ENCODE assay signal across 1 cellular context in genomic region chr10:119061926-119062325, GRCh38.
TF ChIP-seq lines count a peak whose summit lies in the region.

No MANE protein-coding gene starts in this region.

TF ChIP-seq in GM12878, 131 proteins besides CTCF, POLR2A, EP300 and RAD21:
- TF ChIP-seq, protein P1, sequence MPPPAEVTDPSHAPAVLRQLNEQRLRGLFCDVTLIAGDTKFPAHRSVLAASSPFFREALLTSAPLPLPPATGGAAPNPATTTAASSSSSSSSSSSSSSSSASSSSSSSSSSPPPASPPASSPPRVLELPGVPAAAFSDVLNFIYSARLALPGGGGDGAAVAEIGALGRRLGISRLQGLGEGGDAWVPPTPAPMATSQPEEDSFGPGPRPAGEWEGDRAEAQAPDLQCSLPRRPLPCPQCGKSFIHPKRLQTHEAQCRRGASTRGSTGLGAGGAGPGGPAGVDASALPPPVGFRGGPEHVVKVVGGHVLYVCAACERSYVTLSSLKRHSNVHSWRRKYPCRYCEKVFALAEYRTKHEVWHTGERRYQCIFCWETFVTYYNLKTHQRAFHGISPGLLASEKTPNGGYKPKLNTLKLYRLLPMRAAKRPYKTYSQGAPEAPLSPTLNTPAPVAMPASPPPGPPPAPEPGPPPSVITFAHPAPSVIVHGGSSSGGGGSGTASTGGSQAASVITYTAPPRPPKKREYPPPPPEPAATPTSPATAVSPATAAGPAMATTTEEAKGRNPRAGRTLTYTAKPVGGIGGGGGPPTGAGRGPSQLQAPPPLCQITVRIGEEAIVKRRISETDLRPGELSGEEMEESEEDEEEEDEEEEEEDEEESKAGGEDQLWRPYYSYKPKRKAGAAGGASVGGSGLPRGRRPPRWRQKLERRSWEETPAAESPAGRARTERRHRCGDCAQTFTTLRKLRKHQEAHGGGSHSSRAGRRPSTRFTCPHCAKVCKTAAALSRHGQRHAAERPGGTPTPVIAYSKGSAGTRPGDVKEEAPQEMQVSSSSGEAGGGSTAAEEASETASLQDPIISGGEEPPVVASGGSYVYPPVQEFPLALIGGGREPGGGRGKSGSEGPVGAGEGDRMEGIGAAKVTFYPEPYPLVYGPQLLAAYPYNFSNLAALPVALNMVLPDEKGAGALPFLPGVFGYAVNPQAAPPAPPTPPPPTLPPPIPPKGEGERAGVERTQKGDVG (CRISPR knock-in tag; IDR thresholded peaks at IDR 0.05) = no peak
- TF ChIP-seq, protein P2, sequence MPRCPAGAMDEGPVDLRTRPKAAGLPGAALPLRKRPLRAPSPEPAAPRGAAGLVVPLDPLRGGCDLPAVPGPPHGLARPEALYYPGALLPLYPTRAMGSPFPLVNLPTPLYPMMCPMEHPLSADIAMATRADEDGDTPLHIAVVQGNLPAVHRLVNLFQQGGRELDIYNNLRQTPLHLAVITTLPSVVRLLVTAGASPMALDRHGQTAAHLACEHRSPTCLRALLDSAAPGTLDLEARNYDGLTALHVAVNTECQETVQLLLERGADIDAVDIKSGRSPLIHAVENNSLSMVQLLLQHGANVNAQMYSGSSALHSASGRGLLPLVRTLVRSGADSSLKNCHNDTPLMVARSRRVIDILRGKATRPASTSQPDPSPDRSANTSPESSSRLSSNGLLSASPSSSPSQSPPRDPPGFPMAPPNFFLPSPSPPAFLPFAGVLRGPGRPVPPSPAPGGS (IDR thresholded peaks at IDR 0.05; ENCODE audit: borderline replicate concordance, insufficient read depth, low read depth, low read length, poor library complexity, severe bottlenecking) = no peak
- no peak for TF ChIP-seq PAX5 (IDR thresholded peaks at IDR 0.05; ENCODE audit: borderline replicate concordance, low read depth, low read length)
- TF ChIP-seq RBBP5 (conservative IDR thresholded peaks at IDR 0.05) = no peak
- no peak for TF ChIP-seq ZZZ3 (IDR thresholded peaks at IDR 0.05; ENCODE audit: control insufficient read depth, insufficient read length, low read depth)
- no peak for TF ChIP-seq TBL1XR1 (IDR thresholded peaks at IDR 0.05; ENCODE audit: low read depth, low read length)
- TF ChIP-seq, protein P3, sequence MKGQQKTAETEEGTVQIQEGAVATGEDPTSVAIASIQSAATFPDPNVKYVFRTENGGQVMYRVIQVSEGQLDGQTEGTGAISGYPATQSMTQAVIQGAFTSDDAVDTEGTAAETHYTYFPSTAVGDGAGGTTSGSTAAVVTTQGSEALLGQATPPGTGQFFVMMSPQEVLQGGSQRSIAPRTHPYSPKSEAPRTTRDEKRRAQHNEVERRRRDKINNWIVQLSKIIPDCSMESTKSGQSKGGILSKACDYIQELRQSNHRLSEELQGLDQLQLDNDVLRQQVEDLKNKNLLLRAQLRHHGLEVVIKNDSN (IDR thresholded peaks at IDR 0.05; ENCODE audit: borderline replicate concordance, extremely low read length, insufficient read depth, low read depth, low read length) = no peak
- TF ChIP-seq SREBF2 (IDR thresholded peaks at IDR 0.05; ENCODE audit: low read length) = no peak
- TF ChIP-seq ASH2L (IDR thresholded peaks at IDR 0.05; ENCODE audit: borderline replicate concordance, low read depth) = no peak
- TF ChIP-seq KLF5 (IDR thresholded peaks at IDR 0.05; ENCODE audit: partially characterized antibody) = no peak
- no peak for TF ChIP-seq MEF2B (IDR thresholded peaks at IDR 0.05; ENCODE audit: partially characterized antibody, poor library complexity, severe bottlenecking)
- TF ChIP-seq IRF5 (IDR thresholded peaks at IDR 0.05; ENCODE audit: borderline replicate concordance) = no peak
- TF ChIP-seq PAX8 (IDR thresholded peaks at IDR 0.05) = no peak
- no peak for TF ChIP-seq ATF7 (IDR thresholded peaks at IDR 0.05; ENCODE audit: low read depth)
- TF ChIP-seq FOXK2 (IDR thresholded peaks at IDR 0.05) = no peak
- no peak for TF ChIP-seq POLR2AphosphoS2 (IDR thresholded peaks at IDR 0.05; ENCODE audit: low read depth, low read length)
- TF ChIP-seq EED (IDR thresholded peaks at IDR 0.05; ENCODE audit: low read depth) = no peak
